9 cellular contexts compared by ENCODE assay signal in genomic region chr13:30796132-30796832, GRCh38.
A peak's percentile ranks its signal among the peaks of the same experiment; 100 is the strongest.
DNase-seq lines count a peak whose midpoint lies in the region; ATAC-seq lines count a peak whose summit lies in the region.
"Had no signal": no experiment of that assay in that cellular context is flagged by ENCODE, and none has a peak within 500 bp of the region (broad histone marks: within the 10 kb centered on the region; RNA-seq: fewer than 3 reads in every experiment).

No MANE protein-coding gene starts in this region.

- peak overlapping the region; percentile 80 for H3K4me2 ChIP-seq in BLaER1

- H4K20me1 ChIP-seq in BLaER1: no peaks in the 10 kb centered on the region

- intact Hi-C loops in activated T-helper 1 cell treated with anti-CD3 and anti-CD28 coated beads, Interleukin-12 subunit alpha, Interleukin-12 subunit beta, Interleukin-2, Interleukin-4 antibody, amounts not matched to agents 30 ng/mL and 10 ng/mL and 1 ng/mL, durations not matched to agents 14 hours and 24 hours and 36 hours (cut with micrococcal nuclease): no loop called here

- H3K4me3 ChIP-seq in BLaER1: no peak overlapping the region

- H3K27me3 ChIP-seq in BLaER1: no peaks in the 10 kb centered on the region

- peak overlapping the region; percentile 59 for H3K4me3 Mint-ChIP-seq in activated T-helper 1 cell treated with anti-CD3 and anti-CD28 coated beads, Interleukin-12 subunit alpha, Interleukin-12 subunit beta, Interleukin-2, Interleukin-4 antibody, amounts not matched to agents 30 ng/mL and 10 ng/mL and 1 ng/mL, durations not matched to agents 14 hours and 24 hours and 36 hours

- no peaks in the 10 kb centered on the region for H3K9me3 Mint-ChIP-seq in activated T-helper 1 cell treated with anti-CD3 and anti-CD28 coated beads, Interleukin-12 subunit alpha, Interleukin-12 subunit beta, Interleukin-2, Interleukin-4 antibody, amounts not matched to agents 30 ng/mL and 10 ng/mL and 1 ng/mL, durations not matched to agents 14 hours and 24 hours and 36 hours

- peaks cover 44% of the 10 kb centered on the region for H3K4me1 Mint-ChIP-seq in activated T-helper 1 cell treated with anti-CD3 and anti-CD28 coated beads, Interleukin-12 subunit alpha, Interleukin-12 subunit beta, Interleukin-2, Interleukin-4 antibody, amounts not matched to agents 30 ng/mL and 10 ng/mL and 1 ng/mL, durations not matched to agents 14 hours and 24 hours and 36 hours (ENCODE audit: low read depth)

- H3K27ac ChIP-seq in BLaER1: 0 out of 2 replicates have a peak overlapping the region, but pooled peaks have one; percentile 25
- H3K27ac ChIP-seq: HL-60 had no signal

- H3K36me3 Mint-ChIP-seq in activated T-helper 1 cell treated with anti-CD3 and anti-CD28 coated beads, Interleukin-12 subunit alpha, Interleukin-12 subunit beta, Interleukin-2, Interleukin-4 antibody, amounts not matched to agents 30 ng/mL and 10 ng/mL and 1 ng/mL, durations not matched to agents 14 hours and 24 hours and 36 hours (ENCODE audit: low read depth): peaks cover 2% of the 10 kb centered on the region

- peak overlapping the region; percentile 81 for H3K27ac Mint-ChIP-seq in activated T-helper 1 cell treated with anti-CD3 and anti-CD28 coated beads, Interleukin-12 subunit alpha, Interleukin-12 subunit beta, Interleukin-2, Interleukin-4 antibody, amounts not matched to agents 30 ng/mL and 10 ng/mL and 1 ng/mL, durations not matched to agents 14 hours and 24 hours and 36 hours

- no peak for DNase-seq in activated T-helper 1 cell treated with anti-CD3 and anti-CD28 coated beads, Interleukin-12 subunit alpha, Interleukin-12 subunit beta, Interleukin-2, Interleukin-4 antibody, amounts not matched to agents 30 ng/mL and 10 ng/mL and 1 ng/mL, durations not matched to agents 14 hours and 24 hours and 36 hours (ENCODE audit: low spot score)
- peak; percentile 91 for DNase-seq in kidney tubule cell (ENCODE audit: low spot score)
- no peak for DNase-seq in HK-2 (ENCODE audit: unreplicated experiment)

- peak; percentile 59 for ATAC-seq in HG03108 (IDR thresholded peaks at IDR 0.05; ENCODE audit: unreplicated experiment)
- no peak for ATAC-seq in HG03521 (IDR thresholded peaks at IDR 0.05; ENCODE audit: unreplicated experiment)
- no peak for ATAC-seq in HG03039 (IDR thresholded peaks at IDR 0.05; ENCODE audit: unreplicated experiment)
- ATAC-seq in GM19467 (IDR thresholded peaks at IDR 0.05; ENCODE audit: unreplicated experiment): no peak

- H3K36me3 ChIP-seq in BLaER1: no peaks in the 10 kb centered on the region

- no peak overlapping the region for H3K9ac ChIP-seq in BLaER1

- no peaks in the 10 kb centered on the region for H3K9me3 ChIP-seq in BLaER1

- H3K4me1 ChIP-seq in BLaER1: peaks cover 37% of the 10 kb centered on the region

- peaks cover 3% of the 10 kb centered on the region for H3K27me3 Mint-ChIP-seq in activated T-helper 1 cell treated with anti-CD3 and anti-CD28 coated beads, Interleukin-12 subunit alpha, Interleukin-12 subunit beta, Interleukin-2, Interleukin-4 antibody, amounts not matched to agents 30 ng/mL and 10 ng/mL and 1 ng/mL, durations not matched to agents 14 hours and 24 hours and 36 hours (ENCODE audit: insufficient read depth)
